In genomic region chr1:197690074-197690473, GRCh38 we compare ENCODE assay signal across 26 cellular contexts.
A peak's percentile ranks its signal among the peaks of the same experiment; 100 is the strongest.
DNase-seq lines count a peak whose midpoint lies in the region; ATAC-seq, FAIRE-seq and TF ChIP-seq lines count a peak whose summit lies in the region.
"Had no signal": no experiment of that assay in that cellular context is flagged by ENCODE, and none has a peak within 500 bp of the region (broad histone marks: within the 10 kb centered on the region; RNA-seq: fewer than 3 reads in every experiment).

No MANE protein-coding gene starts in this region.

- no peaks in the 10 kb centered on the region for H3K36me3 ChIP-seq in BE2C

- H3K4me1 ChIP-seq in BE2C: peaks cover 8% of the 10 kb centered on the region
- H3K4me1 ChIP-seq: BLaER1 treated with 17β-estradiol and CSF1 and Interleukin-3, amounts not matched to agents 10 nM and 100 nM; Caco-2 had no signal

- H3K9me3 ChIP-seq in BE2C: 0 out of 2 replicates have a peak, but pooled peaks cover 4% of the 10 kb centered on the region
- H3K9me3 ChIP-seq: Caco-2 had no signal

- H3K4me3 ChIP-seq in BE2C (ENCODE audit: low read depth, low read length): no peak overlapping the region
- H3K4me3 ChIP-seq: BLaER1 treated with 17β-estradiol and CSF1 and Interleukin-3, amounts not matched to agents 10 nM and 100 nM; GM12878 had no signal

- FAIRE-seq in D721Med (lab: Jason Lieb, UNC): peak; percentile 77
- FAIRE-seq: A204.1, GM12878, GM12892, GM18507 had no signal

- no peak for TF ChIP-seq POLR2A in erythroblast (IDR thresholded peaks at IDR 0.05; ENCODE audit: low read length)

- ATAC-seq in activated naive CD4-positive, alpha-beta T cell treated with anti-CD3 and anti-CD28 coated beads, Interleukin-2, amount 50 U/mL, for 72 hours: no peak
- ATAC-seq in HG02759 (IDR thresholded peaks at IDR 0.05; ENCODE audit: unreplicated experiment): no peak
- ATAC-seq: CD8-positive, alpha-beta T cell; GM12878 had no signal

- TF ChIP-seq CTCF in BE2C (IDR thresholded peaks at IDR 0.05; ENCODE audit: low read depth, low read length): no peak
- no peak for TF ChIP-seq CTCF in D721Med (IDR thresholded peaks at IDR 0.05; ENCODE audit: insufficient read depth, missing control alignments)

- H3K27ac Mint-ChIP-seq in activated naive CD4-positive, alpha-beta T cell treated with anti-CD3 and anti-CD28 coated beads, Interleukin-2, amount 50 U/mL, for 72 hours: no peak overlapping the region
- H3K27ac Mint-ChIP-seq: CD4-positive, alpha-beta T cell; CD8-positive, alpha-beta T cell had no signal

- DNase-seq in BE2C: peak; percentile 12
- DNase-seq in D721Med (ENCODE audit: insufficient read length, low spot score): no peak
- peak; percentile 18 for DNase-seq in RKO (ENCODE audit: low spot score)
- DNase-seq in erythroblast (lab: John Stamatoyannopoulos, UW): peak; percentile 18 to 22
- DNase-seq in activated naive CD4-positive, alpha-beta T cell treated with anti-CD3 and anti-CD28 coated beads, Interleukin-2, amount 50 U/mL, for 72 hours (ENCODE audit: low spot score in 2 of 2): no peak
- DNase-seq in NCI-H1048 (lab: John Stamatoyannopoulos, UW): no peak
- no peak for DNase-seq in mesenteric fat pad (ENCODE audit: low spot score)
- DNase-seq: 8988T; ACHN; Caco-2; Calu3; CD4-positive, alpha-beta T cell; CD8-positive, alpha-beta T cell; DMS 273 treated with DMSO at 0.1 percent for 48 hours; DMS153; DMS53; DMS79; DND-41; EL; GDM1 had no signal

- no peaks in the 10 kb centered on the region for H3K27me3 ChIP-seq in BE2C
- H3K27me3 ChIP-seq: BLaER1 treated with 17β-estradiol and CSF1 and Interleukin-3, amounts not matched to agents 10 nM and 100 nM had no signal

- H3K9me3 Mint-ChIP-seq in activated naive CD4-positive, alpha-beta T cell treated with anti-CD3 and anti-CD28 coated beads, Interleukin-2, amount 50 U/mL, for 72 hours: peaks cover 3 to 16% of the 10 kb centered on the region in 2 donors

- peaks cover 25 to 35% of the 10 kb centered on the region in 2 donors for H3K36me3 Mint-ChIP-seq in activated naive CD4-positive, alpha-beta T cell treated with anti-CD3 and anti-CD28 coated beads, Interleukin-2, amount 50 U/mL, for 72 hours

Comparison
In these comparisons a context has a peak if more than half of its experiments do, and no peak if none do; other contexts are left out.
1. DNase-seq: peak in BE2C (single experiment), RKO (single experiment) and erythroblast (2 of 2); none in D721Med (single experiment), activated naive CD4-positive, alpha-beta T cell treated with anti-CD3 and anti-CD28 coated beads, Interleukin-2, amount 50 U/mL, for 72 hours (0 of 2), NCI-H1048 (single experiment) and mesenteric fat pad (single experiment).